ENCODE assay signal across 8 cellular contexts in genomic region chr6:107460074-107460631, GRCh38. TPM values are rescaled to one million over a fixed set of nuclear protein-coding genes. Genes with fewer than 3 reads are reported as not detected.
DNase-seq lines count a peak whose midpoint lies in the region; ATAC-seq and TF ChIP-seq lines count a peak whose summit lies in the region.

No MANE protein-coding gene starts in this region.

- no peak for TF ChIP-seq POLR2A in testis (IDR thresholded peaks at IDR 0.05)

- H3K79me2 ChIP-seq in KMS-11 (ENCODE audit: insufficient read depth, low read depth) = no peaks in the 10 kb centered on the region

- 29 to 36% methylated on average over 18 to 22 of the region's 22 CpGs for WGBS in testis, 2 donors

- H3K27me3 ChIP-seq in KMS-11 (ENCODE audit: insufficient read depth, low read depth) (no peaks in the 10 kb centered on the region), testis (no peaks in the 10 kb centered on the region)

- no peak overlapping the region for H3K27ac ChIP-seq in KMS-11
- peak overlapping the region; percentile 71 to 88 for H3K27ac ChIP-seq in testis

- H3K9ac ChIP-seq in KMS-11 = peak overlapping the region; percentile 61; the same call in 1 of the 2 replicates

- ATAC-seq in left lobe of liver = peak; percentile 16
- ATAC-seq in HG02759 (IDR thresholded peaks at IDR 0.05; ENCODE audit: unreplicated experiment) = no peak

- no peak for TF ChIP-seq CTCF in KMS-11 (conservative IDR thresholded peaks at IDR 0.05; ENCODE audit: low read depth, low read length)
- no peak for TF ChIP-seq CTCF in testis (IDR thresholded peaks at IDR 0.05)

- H3K4me2 ChIP-seq in KMS-11 = peak overlapping the region; percentile 48

- H3K36me3 ChIP-seq in KMS-11 (ENCODE audit: insufficient read depth) (no peaks in the 10 kb centered on the region), testis (ENCODE audit: low read depth, missing control alignments) (no peaks in the 10 kb centered on the region)

- H2AFZ ChIP-seq in KMS-11 (ENCODE audit: low read depth) = peak overlapping the region; percentile 76

- intact Hi-C loops in testis (cut with DNase I; ENCODE audit: low total_unique reads) = no loop called here

- H3K4me1 ChIP-seq in KMS-11 (ENCODE audit: low read depth, poor library complexity, severe bottlenecking) = no peaks in the 10 kb centered on the region
- peaks cover 4% of the 10 kb centered on the region for H3K4me1 ChIP-seq in testis

- H3K9me3 ChIP-seq in testis = no peaks in the 10 kb centered on the region

- peak; percentile 8 for DNase-seq in Ammon's horn (ENCODE audit: low spot score)
- peak; percentile 15 for DNase-seq in amniotic epithelial cell (ENCODE audit: low read depth)
- no peak for DNase-seq in left lobe of liver (ENCODE audit: low spot score)
- no peak for DNase-seq in testis
- no peak for DNase-seq in COLO829 (ENCODE audit: low spot score)
- DNase-seq in NCI-H526 (lab: John Stamatoyannopoulos, UW) = no peak

- H3K4me3 ChIP-seq in KMS-11 (IDR thresholded peaks at IDR 0.05; ENCODE audit: insufficient read depth, low read depth, low read length) (no peak overlapping the region), testis (peak overlapping the region; percentile 85 to 97)

- H4K20me1 ChIP-seq in KMS-11 (ENCODE audit: insufficient read depth) = no peaks in the 10 kb centered on the region

RNA-seq across cellular contexts. Expression of gene PDSS2, which starts 0.8 kb away (rescaled TPM):
- 18.9 TPM for total RNA-seq in left lobe of liver
- total RNA-seq in testis = 10 to 100 TPM; 17.0 to 19.4 TPM
- 15.1 TPM for polyA plus RNA-seq in testis (ENCODE audit: insufficient read depth, low read depth, low replicate concordance)

RNA-seq across cellular contexts. Expression of gene SOBP, which starts 29.8 kb away (rescaled TPM):
- total RNA-seq in left lobe of liver (1.7 TPM), testis (10 to 100 TPM; 17.2 to 27.2 TPM)
- 13.9 TPM for polyA plus RNA-seq in testis (ENCODE audit: insufficient read depth, low read depth, low replicate concordance)

Comparison
In these comparisons a context has a peak if more than half of its experiments do, and no peak if none do; other contexts are left out.
1. DNase-seq: peak in Ammon's horn (single experiment) and amniotic epithelial cell (single experiment); none in left lobe of liver (single experiment), testis (single experiment), COLO829 (single experiment) and NCI-H526 (0 of 2).